14 cellular contexts compared by ENCODE assay signal in the genomic region with DNA sequence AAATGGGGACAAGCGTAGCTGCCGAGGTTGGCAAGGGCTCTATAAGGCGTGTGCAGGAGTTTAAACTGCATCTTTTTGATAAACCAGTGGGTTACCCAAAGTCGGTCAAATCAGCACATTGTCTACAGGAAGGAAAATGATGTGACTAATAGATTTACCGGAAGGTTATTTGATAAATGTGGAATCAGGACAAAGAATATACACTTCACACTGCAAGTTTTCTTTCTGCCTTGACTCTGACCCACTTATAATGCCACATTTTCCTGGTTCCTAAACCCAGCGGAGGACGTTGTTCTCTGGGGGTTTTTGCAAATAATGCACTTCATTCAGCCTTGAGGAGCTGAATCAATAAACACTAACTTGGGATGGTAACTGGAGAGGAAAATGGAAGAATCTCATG.
"Had no signal": no experiment of that assay in that cellular context is flagged by ENCODE, and none has a peak within 500 bp of the region (broad histone marks: within the 10 kb centered on the region; RNA-seq: fewer than 3 reads in every experiment).

No MANE protein-coding gene starts in this region.

- H3K27ac Mint-ChIP-seq: activated naive CD8-positive, alpha-beta T cell treated with anti-CD3 and anti-CD28 coated beads for 36 hours; nephron progenitor cell; stimulated activated naive CD8-positive, alpha-beta T cell treated with anti-CD3 and anti-CD28 coated beads, Interleukin-15, Interleukin-2, amounts not matched to agents 100 ng/mL and 50 ng/mL, for 24 hours had no signal

- H3K4me1 Mint-ChIP-seq: nephron progenitor cell had no signal

- ATAC-seq: left colon had no signal

- H3K27me3 Mint-ChIP-seq: activated naive CD8-positive, alpha-beta T cell treated with anti-CD3 and anti-CD28 coated beads for 36 hours; stimulated activated naive CD8-positive, alpha-beta T cell treated with anti-CD3 and anti-CD28 coated beads, Interleukin-15, Interleukin-2, amounts not matched to agents 100 ng/mL and 50 ng/mL, for 24 hours had no signal

- H3K4me3 Mint-ChIP-seq: activated naive CD8-positive, alpha-beta T cell treated with anti-CD3 and anti-CD28 coated beads for 36 hours; nephron progenitor cell; stimulated activated naive CD8-positive, alpha-beta T cell treated with anti-CD3 and anti-CD28 coated beads, Interleukin-15, Interleukin-2, amounts not matched to agents 100 ng/mL and 50 ng/mL, for 24 hours had no signal

- DNase-seq: activated CD4-positive, alpha-beta T cell treated with anti-CD3 and anti-CD28 coated beads for 4 hours; activated CD4-positive, alpha-beta T cell treated with anti-CD3 and anti-CD28 coated beads, Interleukin-2, amount 50 U/mL, for 48 hours; activated CD4-positive, CD25-positive, alpha-beta regulatory T cell; activated CD8-positive, alpha-beta memory T cell treated with anti-CD3 and anti-CD28 coated beads, Interleukin-2, amount 50 U/mL, for 48 hours; activated naive CD4-positive, alpha-beta T cell treated with Interleukin-2 at 50 U/mL for 16 hours; activated naive CD8-positive, alpha-beta T cell treated with anti-CD3 and anti-CD28 coated beads for 36 hours; activated T-cell treated with anti-CD3 and anti-CD28 coated beads, Interleukin-2, amount 50 U/mL, for 48 hours; left colon; mesenchymal stem cell; nephron progenitor cell; sigmoid colon; stimulated activated CD4-positive, alpha-beta T cell treated with anti-CD3 and anti-CD28 coated beads, Interleukin-2, amount 100 ng/mL, for 48 hours; T-helper 9 cell had no signal

- H3K9me3 Mint-ChIP-seq: activated naive CD8-positive, alpha-beta T cell treated with anti-CD3 and anti-CD28 coated beads for 36 hours; nephron progenitor cell; stimulated activated naive CD8-positive, alpha-beta T cell treated with anti-CD3 and anti-CD28 coated beads, Interleukin-15, Interleukin-2, amounts not matched to agents 100 ng/mL and 50 ng/mL, for 24 hours had no signal
